ENCODE assay signal across 1 cellular context in the genomic region with DNA sequence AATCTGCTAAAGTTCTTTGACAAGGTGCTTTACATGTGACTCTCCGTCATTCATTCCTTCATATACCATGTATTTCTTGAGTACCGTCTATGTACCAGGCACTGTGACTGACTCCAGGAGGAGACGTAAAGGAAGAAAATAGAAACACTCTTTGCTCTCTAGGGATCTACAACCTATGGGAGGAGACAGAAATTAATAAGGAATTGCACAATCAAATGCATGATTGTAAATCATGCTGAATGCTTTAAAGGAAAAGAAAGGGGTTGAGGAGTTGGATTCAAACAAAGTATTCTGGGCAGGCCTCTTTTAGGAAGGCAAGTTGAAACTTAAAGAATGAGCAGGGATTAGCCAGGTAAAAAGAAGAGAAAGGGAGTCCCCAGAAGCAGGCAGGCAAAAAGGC.
TF ChIP-seq lines count a peak whose summit lies in the region.

No MANE protein-coding gene starts in this region.

TF ChIP-seq in H1, 55 proteins besides CTCF, POLR2A, EP300 and RAD21 (continued from another document):
- TF ChIP-seq, protein P1, sequence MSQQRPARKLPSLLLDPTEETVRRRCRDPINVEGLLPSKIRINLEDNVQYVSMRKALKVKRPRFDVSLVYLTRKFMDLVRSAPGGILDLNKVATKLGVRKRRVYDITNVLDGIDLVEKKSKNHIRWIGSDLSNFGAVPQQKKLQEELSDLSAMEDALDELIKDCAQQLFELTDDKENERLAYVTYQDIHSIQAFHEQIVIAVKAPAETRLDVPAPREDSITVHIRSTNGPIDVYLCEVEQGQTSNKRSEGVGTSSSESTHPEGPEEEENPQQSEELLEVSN (IDR thresholded peaks at IDR 0.05) = no peak
- TF ChIP-seq TAF7 (optimal IDR thresholded peaks at IDR 0.05; ENCODE audit: borderline replicate concordance, low read depth, low read length) = no peak
- no peak for TF ChIP-seq SUZ12 (IDR thresholded peaks at IDR 0.05; ENCODE audit: low read length)
